Comparison of ENCODE assay signal across 8 cellular contexts in genomic region chr17:47188266-47188665, GRCh38. TPM values are rescaled to one million over a fixed set of nuclear protein-coding genes. Genes with fewer than 3 reads are reported as not detected.
DNase-seq lines count a peak whose midpoint lies in the region; ATAC-seq and TF ChIP-seq lines count a peak whose summit lies in the region.

No MANE protein-coding gene starts in this region.

- peak overlapping the region; percentile 62 for H3K4me3 ChIP-seq in AG09309 (ENCODE audit: control insufficient read depth, low read depth, low read length)
- H3K4me3 ChIP-seq in GM23248, result peak overlapping the region; percentile 87
- peak overlapping the region; percentile 75 for H3K4me3 ChIP-seq in epithelial cell of proximal tubule (ENCODE audit: low read depth, low read length)

- no peak for TF ChIP-seq CTCF in AG09309 (IDR thresholded peaks at IDR 0.05; ENCODE audit: control insufficient read depth, insufficient read depth, low read depth, low read length, missing control alignments)
- no peak for TF ChIP-seq CTCF in epithelial cell of proximal tubule (conservative IDR thresholded peaks at IDR 0.05; ENCODE audit: low read depth, low read length)
- TF ChIP-seq CTCF in natural killer cell (IDR thresholded peaks at IDR 0.05), result no peak

- no peak for DNase-seq in AG09309 (ENCODE audit: low read depth)
- DNase-seq in GM23248, result peak; percentile 72
- DNase-seq in T-cell, result peak in 1 of 34 experiments; percentile 21
- no peak for DNase-seq in epithelial cell of proximal tubule (ENCODE audit: low read depth)
- no peak for DNase-seq in natural killer cell
- no peak for DNase-seq in foreskin melanocyte
- DNase-seq in SKM-1 (lab: John Stamatoyannopoulos, UW; ENCODE audit: unreplicated experiment), result no peak

- peak overlapping the region; percentile 96 for H3K27ac ChIP-seq in GM23248

- peak overlapping the region; percentile 99 for H3K9ac ChIP-seq in GM23248

- peaks cover 58% of the 10 kb centered on the region for H3K79me2 ChIP-seq in GM23248 (ENCODE audit: insufficient read depth)

- H3K4me3 Mint-ChIP-seq in T-cell, result peak overlapping the region; percentile 94 to 97 (median 95)
- H3K4me3 Mint-ChIP-seq in natural killer cell, result peak overlapping the region; percentile 91

- H3K4me2 ChIP-seq in GM23248 (ENCODE audit: unreplicated experiment), result peak overlapping the region; percentile 92

- intact Hi-C loops in natural killer cell (cut with micrococcal nuclease), result loop anchor here (2.0 kb wide), 1 partner anchor 17 kb away; no protein-coding TSS in a partner anchor

- peak overlapping the region; percentile 72 for H2AFZ ChIP-seq in GM23248

- no peaks in the 10 kb centered on the region for H3K27me3 Mint-ChIP-seq in T-cell
- no peaks in the 10 kb centered on the region for H3K27me3 Mint-ChIP-seq in natural killer cell (ENCODE audit: low read depth in 2 of 2)

- no peaks in the 10 kb centered on the region for H3K9me3 ChIP-seq in GM23248 (ENCODE audit: low read depth)

- H3K36me3 Mint-ChIP-seq in T-cell (no peaks in the 10 kb centered on the region), natural killer cell (no peaks in the 10 kb centered on the region)

- H3K4me1 Mint-ChIP-seq in T-cell (peaks cover 54 to 64% (median 57%) of the 10 kb centered on the region in 3 donors), natural killer cell (peaks cover 53 to 60% of the 10 kb centered on the region in 2 donors)

- CTCF ChIA-PET in T-cell (lab: Charles Lee), result interaction anchor here in 1 of 2 donors (1.5 kb wide), 1 partner anchor 18 kb away, joined by 4 read pairs; no protein-coding TSS in a partner anchor

- H4K20me1 ChIP-seq in GM23248 (ENCODE audit: insufficient read depth), result peaks cover 18% of the 10 kb centered on the region; the same call in 1 of the 2 replicates

- ATAC-seq in T-cell (replicated peaks in 1 of 4) (no peak), natural killer cell (no peak)
- ATAC-seq in activated CD4-positive, CD25-positive, alpha-beta regulatory T cell treated with anti-CD3 and anti-CD28 coated beads, Interleukin-2, amount 50 U/mL, for 24 hours, result no peak

- in situ Hi-C loops in GM23248 (cut with MboI), result no loop called here

- peaks cover 43% of the 10 kb centered on the region for H3K4me1 ChIP-seq in GM23248 (ENCODE audit: insufficient read depth)

- H3K27ac Mint-ChIP-seq in T-cell (peak overlapping the region; percentile 83 to 93), natural killer cell (peak overlapping the region; percentile 97 to 98)

- H3K9me3 Mint-ChIP-seq in T-cell, result no peaks in the 10 kb centered on the region
- no peaks in the 10 kb centered on the region for H3K9me3 Mint-ChIP-seq in natural killer cell

- 0 to 3% methylated on average over 6 of the region's 6 CpGs for whole genome bisulfite sequencing in GM23248 (ENCODE audit: low coverage in 1 of 2, low lambda C conversion rate in 2 of 2, missing lambda C conversion rate in 2 of 2), 2 experiments

- H3K9me2 ChIP-seq in GM23248 (ENCODE audit: insufficient read depth), result no peaks in the 10 kb centered on the region

- no peaks in the 10 kb centered on the region for H3K27me3 ChIP-seq in GM23248 (replicated peaks; ENCODE audit: insufficient read depth)

- peaks cover 8% of the 10 kb centered on the region; the same call in 1 of the 2 replicates for H3F3A ChIP-seq in GM23248 (ENCODE audit: insufficient read depth)

- POLR2A ChIA-PET in T-cell (lab: Charles Lee), result no interaction called here

- no peaks in the 10 kb centered on the region for H3K36me3 ChIP-seq in GM23248 (ENCODE audit: low read depth)

RNA-seq across cellular contexts. Expression of gene CDC27, which starts 0.8 kb away (rescaled TPM):
- total RNA-seq in GM23248 (2014; rRNA removed; shearing (Covaris generic)), result 66.1 and 91.5 TPM in 2 replicates
- 106 and 113 TPM in 2 replicates for polyA plus RNA-seq in GM23248 (2016; fragmentation: Nextera tagmentation; extraction: Ambion mirVana)
- total RNA-seq in T-cell (10 to 100 TPM; 54.6 to 66.0 (median 58.6) TPM), epithelial cell of proximal tubule (28.1 and 73.9 TPM in 2 replicates), natural killer cell (10 to 100 TPM; 77.3 to 87.3 (median 78.8) TPM)

RNA-seq across cellular contexts. Expression of gene MYL4, which starts 20.9 kb away (rescaled TPM):
- total RNA-seq in GM23248 (2014; rRNA removed; shearing (Covaris generic)), result not detected in 2 replicates
- 0.87 TPM in 1 of 2 replicates, not detected in the other for polyA plus RNA-seq in GM23248 (2016; fragmentation: Nextera tagmentation; extraction: Ambion mirVana)
- not detected for total RNA-seq in T-cell
- total RNA-seq in epithelial cell of proximal tubule, result not detected in 2 replicates
- under 1 TPM in 1 of 3 donors, not detected in 2; 0.33 TPM for total RNA-seq in natural killer cell
